22 cellular contexts compared by ENCODE assay signal in genomic region chr12:1536817-1537216, GRCh38.
"Had no signal": no experiment of that assay in that cellular context is flagged by ENCODE, and none has a peak within 500 bp of the region (broad histone marks: within the 10 kb centered on the region; RNA-seq: fewer than 3 reads in every experiment).

No MANE protein-coding gene starts in this region.

- H3K27me3 ChIP-seq: ascending aorta, MG63 had no signal

- H3K27ac ChIP-seq: ascending aorta, body of pancreas had no signal

- H3K36me3 ChIP-seq: ascending aorta had no signal

- DNase-seq: activated CD4-positive, alpha-beta T cell treated with anti-CD3 and anti-CD28 coated beads for 4 hours; activated CD8-positive, alpha-beta T cell treated with anti-CD3 and anti-CD28 coated beads for 36 hours; activated effector memory CD4-positive, alpha-beta T cell treated with anti-CD3 and anti-CD28 coated beads, Interleukin-2, amount 50 U/mL, for 16 hours; activated naive CD4-positive, alpha-beta T cell treated with Interleukin-2 at 50 U/mL for 16 hours; activated naive CD8-positive, alpha-beta T cell treated with anti-CD3 and anti-CD28 coated beads, Interleukin-2, amount 50 U/mL, for 24 hours; activated T-cell treated with anti-CD3 and anti-CD28 coated beads, Interleukin-2, amount 50 U/mL, for 1 hour; amniotic stem cell; body of pancreas; central memory CD4-positive, alpha-beta T cell; MG63; MV-4-11; NCI-H1092 treated with DMSO at 0.1 percent for 48 hours; NCI-H1417 treated with DMSO at 0.1 percent for 48 hours; NCI-H1694; NCI-H2029 treated with DMSO at 0.1 percent for 48 hours; NCI-H345; NCI-H510A; PC-3; SHP77 treated with DMSO at 0.1 percent for 48 hours had no signal

- H3K9me3 ChIP-seq: ascending aorta, body of pancreas, MG63 had no signal

- H3K4me1 ChIP-seq: ascending aorta, body of pancreas had no signal

- H3K4me3 Mint-ChIP-seq: activated CD8-positive, alpha-beta T cell treated with anti-CD3 and anti-CD28 coated beads for 36 hours; activated naive CD8-positive, alpha-beta T cell treated with anti-CD3 and anti-CD28 coated beads, Interleukin-2, amount 50 U/mL, for 24 hours; T-helper 1 cell treated with Interleukin-12 subunit alpha and Interleukin-12 subunit beta and Interleukin-4 antibody, amounts not matched to agents 30 μg/mL and 1 μg/mL, for 36 hours had no signal

- H3K4me3 ChIP-seq: ascending aorta, body of pancreas, MG63 had no signal

- H3K27ac Mint-ChIP-seq: activated CD8-positive, alpha-beta T cell treated with anti-CD3 and anti-CD28 coated beads for 36 hours; activated naive CD4-positive, alpha-beta T cell treated with anti-CD3 and anti-CD28 coated beads, Interleukin-2, amount 50 U/mL, for 72 hours; activated naive CD8-positive, alpha-beta T cell treated with anti-CD3 and anti-CD28 coated beads, Interleukin-2, amount 50 U/mL, for 24 hours; T-helper 1 cell treated with Interleukin-12 subunit alpha and Interleukin-12 subunit beta and Interleukin-4 antibody, amounts not matched to agents 30 μg/mL and 1 μg/mL, for 36 hours had no signal

- H3K9me3 Mint-ChIP-seq: activated CD8-positive, alpha-beta T cell treated with anti-CD3 and anti-CD28 coated beads for 36 hours; activated naive CD4-positive, alpha-beta T cell treated with anti-CD3 and anti-CD28 coated beads, Interleukin-2, amount 50 U/mL, for 72 hours; activated naive CD8-positive, alpha-beta T cell treated with anti-CD3 and anti-CD28 coated beads, Interleukin-2, amount 50 U/mL, for 24 hours; T-helper 1 cell treated with Interleukin-12 subunit alpha and Interleukin-12 subunit beta and Interleukin-4 antibody, amounts not matched to agents 30 μg/mL and 1 μg/mL, for 36 hours had no signal
